ENCODE assay signal across 1 cellular context in the genomic region with DNA sequence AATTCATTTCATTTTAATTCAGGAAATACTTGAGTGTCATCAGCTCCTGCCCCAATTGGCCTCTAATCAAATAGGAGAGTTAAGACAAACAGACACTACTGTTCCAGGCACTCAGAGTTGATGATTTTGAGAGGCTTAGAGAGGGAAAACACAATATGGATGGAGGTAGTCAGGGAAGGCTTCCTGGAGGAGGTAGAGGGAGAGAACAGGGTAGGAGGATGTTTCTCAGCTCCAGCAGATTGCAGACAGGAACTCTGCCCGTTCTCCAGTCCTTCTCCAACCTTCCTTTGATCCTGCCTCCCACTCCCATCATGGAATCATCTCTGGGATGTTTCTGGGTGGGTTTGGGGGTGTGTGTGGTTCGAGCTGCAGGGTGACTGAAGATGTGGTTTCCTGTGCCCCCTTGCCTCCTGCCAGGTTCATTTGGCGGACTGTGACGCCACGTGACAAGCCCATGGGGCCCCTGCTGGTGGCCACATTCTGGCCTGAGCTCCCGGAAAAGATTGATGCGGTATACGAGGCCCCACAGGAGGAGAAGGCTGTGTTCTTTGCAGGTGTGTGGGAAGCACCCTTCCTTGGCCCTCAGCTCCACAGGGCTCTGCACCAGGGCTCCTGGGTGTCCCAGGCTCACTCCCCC.
TF ChIP-seq lines count a peak whose summit lies in the region.

No MANE protein-coding gene starts in this region.

TF ChIP-seq in HepG2, 621 proteins besides CTCF, POLR2A, EP300 and RAD21:
- TF ChIP-seq, protein P1, sequence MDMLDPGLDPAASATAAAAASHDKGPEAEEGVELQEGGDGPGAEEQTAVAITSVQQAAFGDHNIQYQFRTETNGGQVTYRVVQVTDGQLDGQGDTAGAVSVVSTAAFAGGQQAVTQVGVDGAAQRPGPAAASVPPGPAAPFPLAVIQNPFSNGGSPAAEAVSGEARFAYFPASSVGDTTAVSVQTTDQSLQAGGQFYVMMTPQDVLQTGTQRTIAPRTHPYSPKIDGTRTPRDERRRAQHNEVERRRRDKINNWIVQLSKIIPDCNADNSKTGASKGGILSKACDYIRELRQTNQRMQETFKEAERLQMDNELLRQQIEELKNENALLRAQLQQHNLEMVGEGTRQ (IDR thresholded peaks at IDR 0.05; ENCODE audit: low read depth, low read length) = no peak
- TF ChIP-seq, protein P1 (CRISPR knock-in tag; IDR thresholded peaks at IDR 0.05; ENCODE audit: borderline replicate concordance) = peak; percentile 34; the same call in 1 of the 2 replicates
- TF ChIP-seq, protein P2, sequence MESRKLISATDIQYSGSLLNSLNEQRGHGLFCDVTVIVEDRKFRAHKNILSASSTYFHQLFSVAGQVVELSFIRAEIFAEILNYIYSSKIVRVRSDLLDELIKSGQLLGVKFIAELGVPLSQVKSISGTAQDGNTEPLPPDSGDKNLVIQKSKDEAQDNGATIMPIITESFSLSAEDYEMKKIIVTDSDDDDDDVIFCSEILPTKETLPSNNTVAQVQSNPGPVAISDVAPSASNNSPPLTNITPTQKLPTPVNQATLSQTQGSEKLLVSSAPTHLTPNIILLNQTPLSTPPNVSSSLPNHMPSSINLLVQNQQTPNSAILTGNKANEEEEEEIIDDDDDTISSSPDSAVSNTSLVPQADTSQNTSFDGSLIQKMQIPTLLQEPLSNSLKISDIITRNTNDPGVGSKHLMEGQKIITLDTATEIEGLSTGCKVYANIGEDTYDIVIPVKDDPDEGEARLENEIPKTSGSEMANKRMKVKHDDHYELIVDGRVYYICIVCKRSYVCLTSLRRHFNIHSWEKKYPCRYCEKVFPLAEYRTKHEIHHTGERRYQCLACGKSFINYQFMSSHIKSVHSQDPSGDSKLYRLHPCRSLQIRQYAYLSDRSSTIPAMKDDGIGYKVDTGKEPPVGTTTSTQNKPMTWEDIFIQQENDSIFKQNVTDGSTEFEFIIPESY (CRISPR knock-in tag; IDR thresholded peaks at IDR 0.05) = peak; percentile 58; the same call in 1 of the 2 replicates
- TF ChIP-seq PPARG (CRISPR knock-in tag; conservative IDR thresholded peaks at IDR 0.05) (no peak), NRL (CRISPR knock-in tag; IDR thresholded peaks at IDR 0.05; ENCODE audit: borderline replicate concordance) (no peak)
TF ChIP-seq in HepG2: peak in this region for 2.
